Comparison of ENCODE assay signal across 22 cellular contexts in genomic region chr1:107640207-107640606, GRCh38.
"Had no signal": no experiment of that assay in that cellular context is flagged by ENCODE, and none has a peak within 500 bp of the region (broad histone marks: within the 10 kb centered on the region; RNA-seq: fewer than 3 reads in every experiment).

No MANE protein-coding gene starts in this region.

- H3K27ac Mint-ChIP-seq: nephron progenitor cell, progenitor cell of endocrine pancreas, type B pancreatic cell had no signal

- H3K4me1 Mint-ChIP-seq: nephron progenitor cell had no signal

- H3K4me3 Mint-ChIP-seq: nephron progenitor cell, type B pancreatic cell had no signal

- H3K9me3 Mint-ChIP-seq: nephron progenitor cell, type B pancreatic cell had no signal

- H3K27me3 ChIP-seq: brain microvascular endothelial cell, left lung, stomach, testis had no signal

- H3K27ac ChIP-seq: brain microvascular endothelial cell, coronary artery, left lung, skin epidermis, stomach, testis had no signal

- H3K9me3 ChIP-seq: left lung, stomach, testis had no signal

- H3K4me3 ChIP-seq: coronary artery, left lung, skin epidermis, stomach, testis had no signal

- ATAC-seq: left lung had no signal

- DNase-seq: activated CD4-positive, alpha-beta T cell treated with anti-CD3 and anti-CD28 coated beads, Interleukin-2, amount 50 U/mL, for 1 hour; activated CD8-positive, alpha-beta memory T cell treated with anti-CD3 and anti-CD28 coated beads, Interleukin-2, amount 50 U/mL, for 48 hours; activated effector memory CD4-positive, alpha-beta T cell treated with Interleukin-2 at 50 U/mL for 16 hours; activated naive CD4-positive, alpha-beta T cell treated with anti-CD3 and anti-CD28 coated beads, Interleukin-2, amount 50 U/mL, for 16 hours; activated T-cell treated with anti-CD3 and anti-CD28 coated beads, Interleukin-2, amount 50 U/mL, for 48 hours; aorta; brain microvascular endothelial cell; central memory CD4-positive, alpha-beta T cell; foreskin melanocyte; head of caudate nucleus; kidney; left lung; mammary epithelial cell; midbrain; nephron progenitor cell; stomach; T-helper 9 cell; testis had no signal

- H3K27me3 Mint-ChIP-seq: progenitor cell of endocrine pancreas, type B pancreatic cell had no signal

- H3K36me3 ChIP-seq: brain microvascular endothelial cell, left lung, stomach had no signal

- H3K4me1 ChIP-seq: left lung, stomach, testis had no signal
